8 cellular contexts compared by ENCODE assay signal in genomic region chr5:10251409-10251808, GRCh38. TPM values are rescaled to one million over a fixed set of nuclear protein-coding genes. Genes with fewer than 3 reads are reported as not detected.
A peak's percentile ranks its signal among the peaks of the same experiment; 100 is the strongest.
DNase-seq lines count a peak whose midpoint lies in the region; ATAC-seq, FAIRE-seq and TF ChIP-seq lines count a peak whose summit lies in the region.

No MANE protein-coding gene starts in this region.

- peak overlapping the region; percentile 98 for H3K27ac ChIP-seq in keratinocyte (ENCODE audit: control insufficient read depth, insufficient read depth, low read length)
- H3K27ac ChIP-seq in tibial nerve: peak overlapping the region in 2 of 4 donors; percentile 94 to 97

- POLR2A ChIA-PET in activated CD8-positive, alpha-beta T cell treated with anti-CD3 and anti-CD28 coated beads for 36 hours (lab: Charles Lee): interaction anchor here (1.0 to 3.4 kb wide), 8 partner anchors 8 to 187 kb away, joined by 3 to 26 read pairs (median 5); partner anchors contain the start of gene MARCHF6

- H3K36me3 ChIP-seq in keratinocyte (ENCODE audit: control insufficient read depth in 2 of 2, extremely low read depth in 1 of 2, insufficient read depth in 2 of 2, low read length in 2 of 2) (peaks cover 18 to 25% of the 10 kb centered on the region in 2 experiments), tibial nerve (peaks cover 0 to 27% (median 9%) of the 10 kb centered on the region in 3 donors)

- peaks cover 82% of the 10 kb centered on the region for H3K79me2 ChIP-seq in keratinocyte (ENCODE audit: control insufficient read depth, insufficient read depth, low read length)

- H3K9me3 ChIP-seq in keratinocyte (ENCODE audit: control insufficient read depth, low read depth, low read length) (no peaks in the 10 kb centered on the region), tibial nerve (no peaks in the 10 kb centered on the region)

- no peak for TF ChIP-seq EP300 in tibial nerve (IDR thresholded peaks at IDR 0.05)

- H3K27ac Mint-ChIP-seq in activated T-cell treated with anti-CD3 and anti-CD28 coated beads, Interleukin-2, amount 50 U/mL, for 24 hours: peak overlapping the region; percentile 100
- H3K27ac Mint-ChIP-seq in activated CD8-positive, alpha-beta T cell treated with anti-CD3 and anti-CD28 coated beads for 36 hours: peak overlapping the region; percentile 72

- H3K36me3 Mint-ChIP-seq in activated T-cell treated with anti-CD3 and anti-CD28 coated beads, Interleukin-2, amount 50 U/mL, for 24 hours (ENCODE audit: low read depth): peaks cover 77% of the 10 kb centered on the region
- H3K36me3 Mint-ChIP-seq in activated CD8-positive, alpha-beta T cell treated with anti-CD3 and anti-CD28 coated beads for 36 hours (ENCODE audit: low read depth): peaks cover 47% of the 10 kb centered on the region

- TF ChIP-seq CTCF in activated CD8-positive, alpha-beta T cell treated with anti-CD3 and anti-CD28 coated beads for 36 hours (IDR thresholded peaks at IDR 0.05): no peak
- TF ChIP-seq CTCF in keratinocyte (optimal IDR thresholded peaks at IDR 0.05 in 1 of 3, IDR thresholded peaks at IDR 0.05 in 1 of 3, conservative IDR thresholded peaks at IDR 0.05 in 1 of 3; ENCODE audit: extremely low read depth in 1 of 3, insufficient read depth in 2 of 3, low read length in 3 of 3) (no peak), tibial nerve (IDR thresholded peaks at IDR 0.05) (no peak)

- H3K9me1 ChIP-seq in keratinocyte (ENCODE audit: control insufficient read depth, extremely low read depth, insufficient read depth, low read length): peaks cover 2% of the 10 kb centered on the region

- dilution Hi-C loops in keratinocyte (cut with MboI; ENCODE audit: extremely low pct_ligation_motif_present, low sequenced_read_pairs): no loop called here

- intact Hi-C loops in activated CD8-positive, alpha-beta T cell treated with anti-CD3 and anti-CD28 coated beads for 36 hours (cut with micrococcal nuclease): loop anchor here (5.0 kb wide), 1 partner anchor 101 kb away; the partner anchor contains the start of gene MARCHF6

- 49 to 52% methylated on average over 7 of the region's 7 CpGs for WGBS in tibial nerve, 2 donors

- CTCF ChIA-PET in activated CD8-positive, alpha-beta T cell treated with anti-CD3 and anti-CD28 coated beads for 36 hours (lab: Charles Lee): interaction anchor here (1.5 kb wide), 1 partner anchor 32 kb away, joined by 4 read pairs; no protein-coding TSS in a partner anchor

- peak overlapping the region; percentile 94 for H3K9ac ChIP-seq in keratinocyte (ENCODE audit: control insufficient read depth, extremely low read depth, insufficient read depth, low read length)

- H3K4me3 ChIP-seq in keratinocyte (ENCODE audit: control insufficient read depth in 2 of 3, extremely low read depth in 1 of 3, insufficient read depth in 2 of 3, low read depth in 1 of 3, low read length in 3 of 3): peak overlapping the region; percentile 72 to 85 (median 85)
- peak overlapping the region; percentile 72 to 96 (median 94) for H3K4me3 ChIP-seq in tibial nerve

- no peaks in the 10 kb centered on the region for H3K27me3 Mint-ChIP-seq in activated T-cell treated with anti-CD3 and anti-CD28 coated beads, Interleukin-2, amount 50 U/mL, for 24 hours
- no peaks in the 10 kb centered on the region for H3K27me3 Mint-ChIP-seq in activated CD8-positive, alpha-beta T cell treated with anti-CD3 and anti-CD28 coated beads for 36 hours

- H3K9me3 Mint-ChIP-seq in activated T-cell treated with anti-CD3 and anti-CD28 coated beads, Interleukin-2, amount 50 U/mL, for 24 hours: no peaks in the 10 kb centered on the region
- no peaks in the 10 kb centered on the region for H3K9me3 Mint-ChIP-seq in activated CD8-positive, alpha-beta T cell treated with anti-CD3 and anti-CD28 coated beads for 36 hours

- H4K20me1 ChIP-seq in keratinocyte (ENCODE audit: control insufficient read depth, extremely low read depth, insufficient read depth, low read length): no peaks in the 10 kb centered on the region

- no peak overlapping the region for H2AFZ ChIP-seq in keratinocyte (ENCODE audit: control insufficient read depth, low read length)

- H3K4me1 ChIP-seq in keratinocyte (ENCODE audit: control insufficient read depth, extremely low read depth, insufficient read depth, low read length) (peaks cover 27% of the 10 kb centered on the region), tibial nerve (peaks cover 0 to 44% (median 20%) of the 10 kb centered on the region in 4 donors)

- no peak for DNase-seq in activated T-cell treated with anti-CD3 and anti-CD28 coated beads, Interleukin-2, amount 50 U/mL, for 24 hours
- no peak for DNase-seq in activated T-cell treated with anti-CD3 and anti-CD28 coated beads, Interleukin-2, amount 50 U/mL, for 1 hour
- no peak for DNase-seq in activated CD8-positive, alpha-beta T cell treated with anti-CD3 and anti-CD28 coated beads for 36 hours
- DNase-seq in keratinocyte (ENCODE audit: low read depth, low spot score) (no peak), tibial nerve (ENCODE audit: low spot score in 2 of 2) (no peak), NCI-H2081 treated with DMSO at 0.1 percent for 48 hours (lab: John Stamatoyannopoulos, UW) (no peak), DMS53 treated with DMSO at 0.1 percent for 48 hours (lab: John Stamatoyannopoulos, UW; ENCODE audit: unreplicated experiment) (no peak)
- no peak for DNase-seq in stimulated activated naive CD4-positive, alpha-beta T cell treated with Interleukin-2 at 50 U/mL for 16 hours (lab: John Stamatoyannopoulos, UW)

- no peak for FAIRE-seq in keratinocyte (lab: Jason Lieb, UNC)

- no peak for TF ChIP-seq POLR2A in tibial nerve (IDR thresholded peaks at IDR 0.05)

- peak overlapping the region; percentile 92 for H3K4me2 ChIP-seq in keratinocyte (ENCODE audit: control insufficient read depth, extremely low read depth, insufficient read depth, low read depth, low read length)

- H3K4me1 Mint-ChIP-seq in activated T-cell treated with anti-CD3 and anti-CD28 coated beads, Interleukin-2, amount 50 U/mL, for 24 hours (ENCODE audit: low read depth): peaks cover 76% of the 10 kb centered on the region
- H3K4me1 Mint-ChIP-seq in activated CD8-positive, alpha-beta T cell treated with anti-CD3 and anti-CD28 coated beads for 36 hours (ENCODE audit: low read depth): peaks cover 55% of the 10 kb centered on the region

- no peak for ATAC-seq in activated CD8-positive, alpha-beta T cell treated with anti-CD3 and anti-CD28 coated beads for 36 hours

- H3K4me3 Mint-ChIP-seq in activated T-cell treated with anti-CD3 and anti-CD28 coated beads, Interleukin-2, amount 50 U/mL, for 24 hours: peak overlapping the region; percentile 90
- peak overlapping the region; percentile 84 for H3K4me3 Mint-ChIP-seq in activated CD8-positive, alpha-beta T cell treated with anti-CD3 and anti-CD28 coated beads for 36 hours

- H3K27me3 ChIP-seq in keratinocyte (ENCODE audit: control insufficient read depth, extremely low read depth, insufficient read depth, low read length) (no peaks in the 10 kb centered on the region), tibial nerve (no peaks in the 10 kb centered on the region)

RNA-seq across cellular contexts. Expression of gene CCT5, which starts 1.3 kb away (rescaled TPM):
- total RNA-seq in activated CD8-positive, alpha-beta T cell treated with anti-CD3 and anti-CD28 coated beads for 36 hours: 100 to 1,000 TPM; 461 to 481 TPM
- polyA plus RNA-seq in keratinocyte: 357 to 558 TPM (median 541 TPM) in 3 replicates
- 363 TPM for polyA plus RNA-seq in keratinocyte (2011; ENCODE audit: low read depth)
- polyA plus RNA-seq in keratinocyte (2011; cell fraction: cytosol; rRNA removed): 325 and 413 TPM in 2 replicates
- 327 and 409 TPM in 2 replicates for polyA plus RNA-seq in keratinocyte (2011; cell fraction: nucleus; rRNA removed)
- polyA plus RNA-seq in keratinocyte (2012; ENCODE audit: low replicate concordance): 286 and 495 TPM in 2 replicates
- 246 to 674 TPM (median 408 TPM) in 3 replicates for polyA minus RNA-seq in keratinocyte
- polyA minus RNA-seq in keratinocyte (2011; cell fraction: cytosol; rRNA and poly(A)+ RNA removed): 278 TPM
- polyA minus RNA-seq in keratinocyte (2011; cell fraction: nucleus; rRNA and poly(A)+ RNA removed): 141 and 235 TPM in 2 replicates
- total RNA-seq in tibial nerve: 100 to 1,000 TPM; 102 to 152 (median 120) TPM

RNA-seq across cellular contexts. Expression of gene ATPSCKMT, which starts 1.7 kb away (rescaled TPM):
- 10 to 100 TPM; 16.6 to 20.8 TPM for total RNA-seq in activated CD8-positive, alpha-beta T cell treated with anti-CD3 and anti-CD28 coated beads for 36 hours
- polyA plus RNA-seq in keratinocyte: 13.5 to 23.7 TPM (median 18.9 TPM) in 3 replicates
- polyA plus RNA-seq in keratinocyte (2011; ENCODE audit: low read depth): 1.7 TPM
- 9.7 and 12.1 TPM in 2 replicates for polyA plus RNA-seq in keratinocyte (2011; cell fraction: cytosol; rRNA removed)
- polyA plus RNA-seq in keratinocyte (2011; cell fraction: nucleus; rRNA removed): 16.0 and 18.8 TPM in 2 replicates
- 4.2 and 16.1 TPM in 2 replicates for polyA plus RNA-seq in keratinocyte (2012; ENCODE audit: low replicate concordance)
- polyA minus RNA-seq in keratinocyte: 4.3 to 14.8 TPM (median 5.4 TPM) in 3 replicates
- 5.6 TPM for polyA minus RNA-seq in keratinocyte (2011; cell fraction: cytosol; rRNA and poly(A)+ RNA removed)
- polyA minus RNA-seq in keratinocyte (2011; cell fraction: nucleus; rRNA and poly(A)+ RNA removed): 10.7 and 15.4 TPM in 2 replicates
- 10 to 100 TPM in 3 of 4 donors, 1 to 10 TPM in 1; 9.8 to 29.1 (median 15.4) TPM for total RNA-seq in tibial nerve

RNA-seq across cellular contexts. Expression of gene CMBL, which starts 56.3 kb away (rescaled TPM):
- 1 to 10 TPM; 1.2 to 1.4 TPM for total RNA-seq in activated CD8-positive, alpha-beta T cell treated with anti-CD3 and anti-CD28 coated beads for 36 hours
- polyA plus RNA-seq in keratinocyte: 5.2 to 12.6 TPM (median 9.1 TPM) in 3 replicates
- 0.19 TPM for polyA plus RNA-seq in keratinocyte (2011; ENCODE audit: low read depth)
- 6.8 and 9.8 TPM in 2 replicates for polyA plus RNA-seq in keratinocyte (2011; cell fraction: cytosol; rRNA removed)
- polyA plus RNA-seq in keratinocyte (2011; cell fraction: nucleus; rRNA removed): 3.9 and 4.5 TPM in 2 replicates
- 0.93 and 11.2 TPM in 2 replicates for polyA plus RNA-seq in keratinocyte (2012; ENCODE audit: low replicate concordance)
- 3.7 to 10.8 TPM (median 6.7 TPM) in 3 replicates for polyA minus RNA-seq in keratinocyte
- polyA minus RNA-seq in keratinocyte (2011; cell fraction: cytosol; rRNA and poly(A)+ RNA removed): 15.5 TPM
- 2.8 and 3.8 TPM in 2 replicates for polyA minus RNA-seq in keratinocyte (2011; cell fraction: nucleus; rRNA and poly(A)+ RNA removed)
- 1 to 10 TPM; 5.7 to 7.4 (median 6.6) TPM for total RNA-seq in tibial nerve
